22 cellular contexts compared by ENCODE assay signal in the genomic region with DNA sequence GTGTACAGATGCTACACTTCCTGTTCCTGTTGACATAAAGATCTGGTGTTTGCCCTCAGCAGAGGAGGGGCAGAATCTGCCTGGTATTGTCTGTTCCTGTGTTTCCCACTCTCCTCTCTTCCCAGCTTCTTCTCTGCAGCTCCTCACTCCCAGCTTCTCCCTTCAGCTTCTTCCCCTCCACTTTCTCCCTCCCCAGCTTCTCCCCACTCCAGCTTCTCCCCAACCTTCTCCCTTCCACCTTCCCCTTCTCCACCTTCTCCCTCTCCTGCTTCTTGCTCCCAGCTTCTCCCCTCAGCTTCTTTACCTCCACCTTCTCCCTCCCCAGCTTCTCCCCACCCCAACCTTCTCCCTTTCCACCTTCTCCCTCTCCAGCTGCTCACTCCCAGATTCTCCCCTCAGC.
"Had no signal": no experiment of that assay in that cellular context is flagged by ENCODE, and none has a peak within 500 bp of the region (broad histone marks: within the 10 kb centered on the region; RNA-seq: fewer than 3 reads in every experiment).

No MANE protein-coding gene starts in this region.

- H3K27ac ChIP-seq: left lung, lower lobe of right lung, parathyroid adenoma, right atrium auricular region, right lobe of liver, tibial nerve, uterus had no signal

- H3K4me2 ChIP-seq: smooth muscle cell had no signal

- H2AFZ ChIP-seq: parathyroid adenoma had no signal

- H3K9me3 ChIP-seq: lower lobe of right lung, right atrium auricular region, right lobe of liver, uterus had no signal

- H3K27me3 ChIP-seq: right atrium auricular region, right lobe of liver, tibial nerve, uterus had no signal

- H3K36me3 ChIP-seq: left lung, lower lobe of right lung, right atrium auricular region, right lobe of liver, tibial nerve, uterus had no signal

- H3K9ac ChIP-seq: parathyroid adenoma had no signal

- H3K4me3 ChIP-seq: left lung, lower lobe of right lung, right atrium auricular region, right lobe of liver, smooth muscle cell, tibial nerve, uterus had no signal

- DNase-seq: kidney; left colon; left lung; lower lobe of right lung; mammary epithelial cell; mesenchymal stem cell; naive thymus-derived CD8-positive, alpha-beta T cell; nucleus accumbens; stimulated activated CD4-positive, alpha-beta T cell treated with anti-CD3 and anti-CD28 coated beads, Interleukin-1b, Interleukin-23, amount 100 ng/mL, for 48 hours; stimulated activated CD4-positive, alpha-beta T cell treated with anti-CD3 and anti-CD28 coated beads, Interleukin-2, amount 100 ng/mL, for 48 hours; stimulated activated CD4-positive, alpha-beta T cell treated with anti-CD3 and anti-CD28 coated beads, Interleukin-4, amount 100 ng/mL, for 4 hours; stimulated activated CD8-positive, alpha-beta memory T cell treated with anti-CD3 and anti-CD28 coated beads, Interleukin-4, amount 100 ng/mL, for 48 hours; stimulated activated naive CD4-positive, alpha-beta T cell treated with Interleukin-2 at 50 U/mL for 16 hours; stimulated activated naive CD8-positive, alpha-beta T cell treated with anti-CD3 and anti-CD28 coated beads, Interleukin-15, amount 100 ng/mL, for 72 hours; substantia nigra; uterus had no signal

- H3K79me2 ChIP-seq: parathyroid adenoma had no signal

- H3K4me1 ChIP-seq: left lung, lower lobe of right lung, parathyroid adenoma, right atrium auricular region, right lobe of liver, tibial nerve, uterus had no signal

- ATAC-seq: left colon; left lung; lower lobe of right lung; naive thymus-derived CD8-positive, alpha-beta T cell; right lobe of liver; stimulated activated memory B cell treated with anti-CD40 and anti-IgM and Interleukin-4, amounts not matched to agents 10 μg/mL and 1 μg/mL and 100 μg/mL, for 72 hours; stimulated activated naive CD8-positive, alpha-beta T cell treated with anti-CD3 and anti-CD28 coated beads, Interleukin-15, amount 100 ng/mL, for 72 hours had no signal
